In the genomic region with DNA sequence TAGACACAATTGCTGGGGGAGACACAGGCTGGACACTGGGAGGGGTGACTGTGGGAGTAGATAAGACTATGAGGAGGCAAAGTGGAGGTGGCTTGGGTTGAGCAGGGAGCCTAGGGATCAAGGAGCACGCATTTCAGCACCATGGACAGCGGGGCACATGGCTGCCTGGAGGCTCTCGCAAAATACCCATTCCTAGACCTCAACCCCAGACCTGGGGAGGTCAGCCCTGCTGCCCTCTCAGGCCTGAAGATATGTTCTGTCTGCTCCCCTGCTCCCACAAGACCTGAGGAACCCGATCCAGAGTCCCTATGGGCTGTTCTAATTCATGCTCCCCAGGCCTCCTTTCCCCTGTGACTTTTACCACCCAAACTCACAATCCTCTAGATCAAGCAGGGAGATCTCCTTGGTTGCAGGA, we compare ENCODE assay signal across 8 cellular contexts. TPM values are rescaled to one million over a fixed set of nuclear protein-coding genes. Genes with fewer than 3 reads are reported as not detected.
DNase-seq lines count a peak whose midpoint lies in the region; ATAC-seq and TF ChIP-seq lines count a peak whose summit lies in the region.

No MANE protein-coding gene starts in this region.

- H3K4me1 Mint-ChIP-seq in WTC11, result peaks cover 6% of the 10 kb centered on the region

- ATAC-seq in WTC11 (peak; percentile 83), HG02763 (IDR thresholded peaks at IDR 0.05; ENCODE audit: unreplicated experiment) (no peak)

- no peak overlapping the region for H3K4me3 ChIP-seq in fibroblast of mammary gland (ENCODE audit: control insufficient read depth, low read depth, low read length)

- no peak overlapping the region for H3K4me3 Mint-ChIP-seq in WTC11

- peak; percentile 66 for DNase-seq in AG08395 (ENCODE audit: low spot score)
- peak; percentile 17 for DNase-seq in HS-27A (ENCODE audit: low read depth)
- peak; percentile 84 for DNase-seq in WTC11 (ENCODE audit: low spot score)
- peak; percentile 47 for DNase-seq in fibroblast of mammary gland (ENCODE audit: low read depth)
- peak; percentile 63 for DNase-seq in stimulated activated CD4-positive, alpha-beta T cell treated with anti-CD3 and anti-CD28 coated beads, Interleukin-15, amount 100 ng/mL, for 24 hours
- DNase-seq in DMS114 treated with DMSO at 0.1 percent for 48 hours (lab: John Stamatoyannopoulos, UW; ENCODE audit: unreplicated experiment), result no peak
- no peak for DNase-seq in Ammon's horn (ENCODE audit: low spot score)

- H3K9me3 Mint-ChIP-seq in WTC11, result no peaks in the 10 kb centered on the region

- no peak for TF ChIP-seq CTCF in WTC11 (IDR thresholded peaks at IDR 0.05)
- TF ChIP-seq CTCF in fibroblast of mammary gland (conservative IDR thresholded peaks at IDR 0.05; ENCODE audit: control insufficient read depth, insufficient read depth, low read depth, low read length), result no peak

- no peaks in the 10 kb centered on the region for H3K36me3 Mint-ChIP-seq in WTC11

- no peak overlapping the region for H3K27ac Mint-ChIP-seq in WTC11

- POLR2A ChIA-PET in WTC11 (lab: Charles Lee), result no interaction called here

- CTCF ChIA-PET in WTC11 (lab: Charles Lee), result interaction anchor here (1.1 kb wide), 1 partner anchor 132 kb away, joined by 3 read pairs; no protein-coding TSS in a partner anchor

- H3K27me3 Mint-ChIP-seq in WTC11 (ENCODE audit: low read depth), result peaks cover 28% of the 10 kb centered on the region

TF ChIP-seq in WTC11, 78 proteins besides CTCF, POLR2A, EP300 and RAD21 (continues in another document):
- TF ChIP-seq ZNF138 (CRISPR knock-in tag; conservative IDR thresholded peaks at IDR 0.05) (no peak), SP1 (CRISPR knock-in tag; conservative IDR thresholded peaks at IDR 0.05) (peak; percentile 54), ELF4 (CRISPR knock-in tag; IDR thresholded peaks at IDR 0.05; ENCODE audit: low read depth) (no peak), TCF7 (CRISPR knock-in tag; IDR thresholded peaks at IDR 0.05; ENCODE audit: low read depth) (peak; percentile 69; the same call in 1 of the 2 replicates), ZNF219 (CRISPR knock-in tag; IDR thresholded peaks at IDR 0.05; ENCODE audit: borderline replicate concordance) (0 out of 2 replicates have a peak, but pooled peaks have one; percentile 80), GRHL2 (CRISPR knock-in tag; IDR thresholded peaks at IDR 0.05; ENCODE audit: insufficient replicate concordance, severe bottlenecking) (no peak), TP53 (CRISPR knock-in tag; IDR thresholded peaks at IDR 0.05) (peak; percentile 90), MYBL2 (CRISPR knock-in tag; IDR thresholded peaks at IDR 0.05) (peak; percentile 64; the same call in 1 of the 2 replicates)
- TF ChIP-seq, protein P1, sequence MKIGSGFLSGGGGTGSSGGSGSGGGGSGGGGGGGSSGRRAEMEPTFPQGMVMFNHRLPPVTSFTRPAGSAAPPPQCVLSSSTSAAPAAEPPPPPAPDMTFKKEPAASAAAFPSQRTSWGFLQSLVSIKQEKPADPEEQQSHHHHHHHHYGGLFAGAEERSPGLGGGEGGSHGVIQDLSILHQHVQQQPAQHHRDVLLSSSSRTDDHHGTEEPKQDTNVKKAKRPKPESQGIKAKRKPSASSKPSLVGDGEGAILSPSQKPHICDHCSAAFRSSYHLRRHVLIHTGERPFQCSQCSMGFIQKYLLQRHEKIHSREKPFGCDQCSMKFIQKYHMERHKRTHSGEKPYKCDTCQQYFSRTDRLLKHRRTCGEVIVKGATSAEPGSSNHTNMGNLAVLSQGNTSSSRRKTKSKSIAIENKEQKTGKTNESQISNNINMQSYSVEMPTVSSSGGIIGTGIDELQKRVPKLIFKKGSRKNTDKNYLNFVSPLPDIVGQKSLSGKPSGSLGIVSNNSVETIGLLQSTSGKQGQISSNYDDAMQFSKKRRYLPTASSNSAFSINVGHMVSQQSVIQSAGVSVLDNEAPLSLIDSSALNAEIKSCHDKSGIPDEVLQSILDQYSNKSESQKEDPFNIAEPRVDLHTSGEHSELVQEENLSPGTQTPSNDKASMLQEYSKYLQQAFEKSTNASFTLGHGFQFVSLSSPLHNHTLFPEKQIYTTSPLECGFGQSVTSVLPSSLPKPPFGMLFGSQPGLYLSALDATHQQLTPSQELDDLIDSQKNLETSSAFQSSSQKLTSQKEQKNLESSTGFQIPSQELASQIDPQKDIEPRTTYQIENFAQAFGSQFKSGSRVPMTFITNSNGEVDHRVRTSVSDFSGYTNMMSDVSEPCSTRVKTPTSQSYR (CRISPR knock-in tag; IDR thresholded peaks at IDR 0.05), result peak; percentile 75; the same call in 1 of the 2 replicates
- TF ChIP-seq, protein P2, sequence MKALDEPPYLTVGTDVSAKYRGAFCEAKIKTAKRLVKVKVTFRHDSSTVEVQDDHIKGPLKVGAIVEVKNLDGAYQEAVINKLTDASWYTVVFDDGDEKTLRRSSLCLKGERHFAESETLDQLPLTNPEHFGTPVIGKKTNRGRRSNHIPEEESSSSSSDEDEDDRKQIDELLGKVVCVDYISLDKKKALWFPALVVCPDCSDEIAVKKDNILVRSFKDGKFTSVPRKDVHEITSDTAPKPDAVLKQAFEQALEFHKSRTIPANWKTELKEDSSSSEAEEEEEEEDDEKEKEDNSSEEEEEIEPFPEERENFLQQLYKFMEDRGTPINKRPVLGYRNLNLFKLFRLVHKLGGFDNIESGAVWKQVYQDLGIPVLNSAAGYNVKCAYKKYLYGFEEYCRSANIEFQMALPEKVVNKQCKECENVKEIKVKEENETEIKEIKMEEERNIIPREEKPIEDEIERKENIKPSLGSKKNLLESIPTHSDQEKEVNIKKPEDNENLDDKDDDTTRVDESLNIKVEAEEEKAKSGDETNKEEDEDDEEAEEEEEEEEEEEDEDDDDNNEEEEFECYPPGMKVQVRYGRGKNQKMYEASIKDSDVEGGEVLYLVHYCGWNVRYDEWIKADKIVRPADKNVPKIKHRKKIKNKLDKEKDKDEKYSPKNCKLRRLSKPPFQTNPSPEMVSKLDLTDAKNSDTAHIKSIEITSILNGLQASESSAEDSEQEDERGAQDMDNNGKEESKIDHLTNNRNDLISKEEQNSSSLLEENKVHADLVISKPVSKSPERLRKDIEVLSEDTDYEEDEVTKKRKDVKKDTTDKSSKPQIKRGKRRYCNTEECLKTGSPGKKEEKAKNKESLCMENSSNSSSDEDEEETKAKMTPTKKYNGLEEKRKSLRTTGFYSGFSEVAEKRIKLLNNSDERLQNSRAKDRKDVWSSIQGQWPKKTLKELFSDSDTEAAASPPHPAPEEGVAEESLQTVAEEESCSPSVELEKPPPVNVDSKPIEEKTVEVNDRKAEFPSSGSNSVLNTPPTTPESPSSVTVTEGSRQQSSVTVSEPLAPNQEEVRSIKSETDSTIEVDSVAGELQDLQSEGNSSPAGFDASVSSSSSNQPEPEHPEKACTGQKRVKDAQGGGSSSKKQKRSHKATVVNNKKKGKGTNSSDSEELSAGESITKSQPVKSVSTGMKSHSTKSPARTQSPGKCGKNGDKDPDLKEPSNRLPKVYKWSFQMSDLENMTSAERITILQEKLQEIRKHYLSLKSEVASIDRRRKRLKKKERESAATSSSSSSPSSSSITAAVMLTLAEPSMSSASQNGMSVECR (CRISPR knock-in tag; IDR thresholded peaks at IDR 0.05; ENCODE audit: borderline replicate concordance), result peak; percentile 94
- TF ChIP-seq, protein P3, sequence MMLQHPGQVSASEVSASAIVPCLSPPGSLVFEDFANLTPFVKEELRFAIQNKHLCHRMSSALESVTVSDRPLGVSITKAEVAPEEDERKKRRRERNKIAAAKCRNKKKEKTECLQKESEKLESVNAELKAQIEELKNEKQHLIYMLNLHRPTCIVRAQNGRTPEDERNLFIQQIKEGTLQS (CRISPR knock-in tag; conservative IDR thresholded peaks at IDR 0.05), result 0 out of 2 replicates have a peak, but pooled peaks have one; percentile 53
- TF ChIP-seq, protein P4, sequence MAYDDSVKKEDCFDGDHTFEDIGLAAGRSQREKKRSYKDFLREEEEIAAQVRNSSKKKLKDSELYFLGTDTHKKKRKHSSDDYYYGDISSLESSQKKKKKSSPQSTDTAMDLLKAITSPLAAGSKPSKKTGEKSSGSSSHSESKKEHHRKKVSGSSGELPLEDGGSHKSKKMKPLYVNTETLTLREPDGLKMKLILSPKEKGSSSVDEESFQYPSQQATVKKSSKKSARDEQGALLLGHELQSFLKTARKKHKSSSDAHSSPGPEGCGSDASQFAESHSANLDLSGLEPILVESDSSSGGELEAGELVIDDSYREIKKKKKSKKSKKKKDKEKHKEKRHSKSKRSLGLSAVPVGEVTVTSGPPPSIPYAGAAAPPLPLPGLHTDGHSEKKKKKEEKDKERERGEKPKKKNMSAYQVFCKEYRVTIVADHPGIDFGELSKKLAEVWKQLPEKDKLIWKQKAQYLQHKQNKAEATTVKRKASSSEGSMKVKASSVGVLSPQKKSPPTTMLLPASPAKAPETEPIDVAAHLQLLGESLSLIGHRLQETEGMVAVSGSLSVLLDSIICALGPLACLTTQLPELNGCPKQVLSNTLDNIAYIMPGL (CRISPR knock-in tag; IDR thresholded peaks at IDR 0.05), result no peak
- TF ChIP-seq, protein P5, sequence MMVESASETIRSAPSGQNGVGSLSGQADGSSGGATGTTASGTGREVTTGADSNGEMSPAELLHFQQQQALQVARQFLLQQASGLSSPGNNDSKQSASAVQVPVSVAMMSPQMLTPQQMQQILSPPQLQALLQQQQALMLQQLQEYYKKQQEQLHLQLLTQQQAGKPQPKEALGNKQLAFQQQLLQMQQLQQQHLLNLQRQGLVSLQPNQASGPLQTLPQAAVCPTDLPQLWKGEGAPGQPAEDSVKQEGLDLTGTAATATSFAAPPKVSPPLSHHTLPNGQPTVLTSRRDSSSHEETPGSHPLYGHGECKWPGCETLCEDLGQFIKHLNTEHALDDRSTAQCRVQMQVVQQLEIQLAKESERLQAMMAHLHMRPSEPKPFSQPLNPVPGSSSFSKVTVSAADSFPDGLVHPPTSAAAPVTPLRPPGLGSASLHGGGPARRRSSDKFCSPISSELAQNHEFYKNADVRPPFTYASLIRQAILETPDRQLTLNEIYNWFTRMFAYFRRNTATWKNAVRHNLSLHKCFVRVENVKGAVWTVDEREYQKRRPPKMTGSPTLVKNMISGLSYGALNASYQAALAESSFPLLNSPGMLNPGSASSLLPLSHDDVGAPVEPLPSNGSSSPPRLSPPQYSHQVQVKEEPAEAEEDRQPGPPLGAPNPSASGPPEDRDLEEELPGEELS (CRISPR knock-in tag; IDR thresholded peaks at IDR 0.05), result peak; percentile 95
- TF ChIP-seq, protein P6, sequence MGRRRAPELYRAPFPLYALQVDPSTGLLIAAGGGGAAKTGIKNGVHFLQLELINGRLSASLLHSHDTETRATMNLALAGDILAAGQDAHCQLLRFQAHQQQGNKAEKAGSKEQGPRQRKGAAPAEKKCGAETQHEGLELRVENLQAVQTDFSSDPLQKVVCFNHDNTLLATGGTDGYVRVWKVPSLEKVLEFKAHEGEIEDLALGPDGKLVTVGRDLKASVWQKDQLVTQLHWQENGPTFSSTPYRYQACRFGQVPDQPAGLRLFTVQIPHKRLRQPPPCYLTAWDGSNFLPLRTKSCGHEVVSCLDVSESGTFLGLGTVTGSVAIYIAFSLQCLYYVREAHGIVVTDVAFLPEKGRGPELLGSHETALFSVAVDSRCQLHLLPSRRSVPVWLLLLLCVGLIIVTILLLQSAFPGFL (CRISPR knock-in tag; IDR thresholded peaks at IDR 0.05; ENCODE audit: borderline replicate concordance), result peak; percentile 93; the same call in 1 of the 2 replicates

RNA-seq across cellular contexts. Expression of a gene that starts 16.0 kb away (rescaled TPM):
- 2.5 to 3.9 TPM (median 3.2 TPM) in 3 replicates for total RNA-seq in WTC11 (2021)

RNA-seq across cellular contexts. Expression of a gene that starts 46.5 kb away (rescaled TPM):
- 15.2 to 17.7 TPM (median 17.5 TPM) in 3 replicates for total RNA-seq in WTC11 (2021)

Comparison
In these comparisons a context has a peak if more than half of its experiments do, and no peak if none do; other contexts are left out.
1. DNase-seq: peak in AG08395 (single experiment), HS-27A (single experiment), WTC11 (single experiment), fibroblast of mammary gland (single experiment) and stimulated activated CD4-positive, alpha-beta T cell treated with anti-CD3 and anti-CD28 coated beads, Interleukin-15, amount 100 ng/mL, for 24 hours (single experiment); none in DMS114 treated with DMSO at 0.1 percent for 48 hours (single experiment) and Ammon's horn (single experiment).